11 cellular contexts compared by ENCODE assay signal in genomic region chr19:5850743-5851293, GRCh38. TPM values are rescaled to one million over a fixed set of nuclear protein-coding genes. Genes with fewer than 3 reads are reported as not detected.
DNase-seq lines count a peak whose midpoint lies in the region; ATAC-seq and TF ChIP-seq lines count a peak whose summit lies in the region.
"Had no signal": no experiment of that assay in that cellular context is flagged by ENCODE, and none has a peak within 500 bp of the region (broad histone marks: within the 10 kb centered on the region; RNA-seq: fewer than 3 reads in every experiment).

No MANE protein-coding gene starts in this region.

- no peak overlapping the region for H3K14ac ChIP-seq in trophoblast cell (ENCODE audit: low read length)

- no peaks in the 10 kb centered on the region for H3K79me2 ChIP-seq in trophoblast cell (ENCODE audit: control insufficient read depth, insufficient read depth, low read length, poor library complexity)

- H3K18ac ChIP-seq in trophoblast cell (ENCODE audit: low read length): no peak overlapping the region

- H4K8ac ChIP-seq in trophoblast cell (ENCODE audit: low read depth, low read length): no peak overlapping the region

- no peak for ATAC-seq in HG03432 (IDR thresholded peaks at IDR 0.05; ENCODE audit: unreplicated experiment)
- ATAC-seq in GM19455 (IDR thresholded peaks at IDR 0.05; ENCODE audit: unreplicated experiment): no peak

- no peak for TF ChIP-seq CTCF in Peyer's patch (IDR thresholded peaks at IDR 0.05)

- H3K27me3 ChIP-seq in Peyer's patch: no peaks in the 10 kb centered on the region
- H3K27me3 ChIP-seq in rectal smooth muscle tissue (ENCODE audit: control insufficient read depth, insufficient read depth, low read length): no peaks in the 10 kb centered on the region
- no peaks in the 10 kb centered on the region for H3K27me3 ChIP-seq in trophoblast cell (ENCODE audit: insufficient read depth, low read length)

- no peak overlapping the region for H2BK5ac ChIP-seq in trophoblast cell (ENCODE audit: low read depth, low read length, poor library complexity)

- TF ChIP-seq POLR2A in Peyer's patch (IDR thresholded peaks at IDR 0.05): peak in 1 of 2 donors; percentile 8

- DNase-seq in GM04504 (ENCODE audit: low read depth) (peak; percentile 24), Peyer's patch (peak in 2 of 3 donors; percentile 63 to 69), fibroblast of gingiva (ENCODE audit: low read depth) (peak; percentile 54), trophoblast cell (no peak), AML-193 (lab: John Stamatoyannopoulos, UW) (no peak)
- DNase-seq: activated CD4-positive, CD25-positive, alpha-beta regulatory T cell treated with anti-CD3 and anti-CD28 coated beads, Interleukin-2, amount 50 U/mL, for 72 hours had no signal

- H2AK5ac ChIP-seq in trophoblast cell (ENCODE audit: low read length): no peak overlapping the region

- H3K4me2 ChIP-seq in trophoblast cell (ENCODE audit: low read length): no peak overlapping the region

- H3K4me3 ChIP-seq in Peyer's patch: peak overlapping the region in 3 of 4 donors; percentile 21 to 66 (median 47)
- H3K4me3 ChIP-seq in rectal smooth muscle tissue (ENCODE audit: low read length): peak overlapping the region; percentile 69
- no peak overlapping the region for H3K4me3 ChIP-seq in trophoblast cell (ENCODE audit: low read depth, low read length)

- H3K4me1 ChIP-seq in Peyer's patch: peaks cover 0 to 2% (median 0%) of the 10 kb centered on the region in 4 donors
- H3K4me1 ChIP-seq in rectal smooth muscle tissue (ENCODE audit: control insufficient read depth, insufficient read depth, low read length): peaks cover 3% of the 10 kb centered on the region
- H3K4me1 ChIP-seq in trophoblast cell (ENCODE audit: control insufficient read depth in 1 of 2, insufficient read depth in 2 of 2, low read length in 2 of 2): no peaks in the 10 kb centered on the region

- H4K91ac ChIP-seq in trophoblast cell (ENCODE audit: low read depth, low read length): no peak overlapping the region

- no peak overlapping the region for H3K23ac ChIP-seq in trophoblast cell (ENCODE audit: low read length)

- H3K27ac ChIP-seq in Peyer's patch (peak overlapping the region in 3 of 4 donors; percentile 84 to 98 (median 87)), rectal smooth muscle tissue (ENCODE audit: low read depth, low read length) (no peak overlapping the region), trophoblast cell (ENCODE audit: low read depth, low read length) (no peak overlapping the region)

- H3K9ac ChIP-seq in rectal smooth muscle tissue (ENCODE audit: low read length) (peak overlapping the region; percentile 24), trophoblast cell (ENCODE audit: low read length) (no peak overlapping the region)

- H4K12ac ChIP-seq in trophoblast cell (ENCODE audit: low read depth, low read length): no peak overlapping the region

- H3K4ac ChIP-seq in trophoblast cell (ENCODE audit: low read depth, low read length): no peak overlapping the region

- no peak overlapping the region for H2BK12ac ChIP-seq in trophoblast cell (ENCODE audit: low read length)

- WGBS in trophoblast cell (ENCODE audit: extremely low coverage, insufficient coverage, insufficient read length): no CpG with 5 or more reads among the region's 5 CpGs

- H2BK120ac ChIP-seq in trophoblast cell (ENCODE audit: insufficient read depth, low read length, poor library complexity): no peak overlapping the region

- H3K36me3 ChIP-seq in Peyer's patch (no peaks in the 10 kb centered on the region), rectal smooth muscle tissue (ENCODE audit: control insufficient read depth, insufficient read depth, low read length) (no peaks in the 10 kb centered on the region), trophoblast cell (ENCODE audit: control insufficient read depth in 1 of 2, insufficient read depth in 2 of 2, low read length in 2 of 2) (no peaks in the 10 kb centered on the region)

- H3K9me3 ChIP-seq in Peyer's patch (no peaks in the 10 kb centered on the region), trophoblast cell (ENCODE audit: insufficient read depth, low read depth, low read length) (no peaks in the 10 kb centered on the region)

- H3K79me1 ChIP-seq in trophoblast cell (ENCODE audit: low read length): no peaks in the 10 kb centered on the region

- H2AFZ ChIP-seq in trophoblast cell (ENCODE audit: insufficient read depth, low read length, poor library complexity): no peak overlapping the region

RNA-seq across cellular contexts. Expression of gene FUT3, which starts 0.4 kb away (rescaled TPM):
- 100 to 1,000 TPM in 3 of 4 donors, 10 to 100 TPM in 1; 37.1 to 207 (median 155) TPM for total RNA-seq in Peyer's patch
- polyA plus RNA-seq in trophoblast cell (2013): 0.41 and 0.47 TPM in 2 replicates
- total RNA-seq: skeletal muscle tissue had no signal

RNA-seq across cellular contexts. Expression of gene FUT6, which starts 11.3 kb away (rescaled TPM):
- 100 to 1,000 TPM in 3 of 4 donors, 10 to 100 TPM in 1; 90.8 to 329 (median 210) TPM for total RNA-seq in Peyer's patch
- 0.03 and 0.04 TPM in 2 replicates for polyA plus RNA-seq in trophoblast cell (2013)
- total RNA-seq: skeletal muscle tissue had no signal

RNA-seq across cellular contexts. Expression of gene FUT5, which starts 19.5 kb away (rescaled TPM):
- total RNA-seq in Peyer's patch: not detected
- 0.04 TPM in 2 replicates for polyA plus RNA-seq in trophoblast cell (2013)
- total RNA-seq: skeletal muscle tissue had no signal
- polyA plus RNA-seq: adipose tissue had no signal

RNA-seq across cellular contexts. Expression of gene NRTN, which starts 46.0 kb away (rescaled TPM):
- total RNA-seq in Peyer's patch: 1 to 10 TPM in 2 of 4 donors, under 1 TPM in 1, not detected in 1; 0.88 to 4.8 (median 3.5) TPM
- 0.64 and 1.0 TPM in 2 replicates for polyA plus RNA-seq in trophoblast cell (2013)
- total RNA-seq: skeletal muscle tissue had no signal

RNA-seq across cellular contexts. Expression of gene NDUFA11, which starts 52.8 kb away (rescaled TPM):
- total RNA-seq in Peyer's patch: 100 to 1,000 TPM; 101 to 194 (median 169) TPM
- polyA plus RNA-seq in trophoblast cell (2013): 291 and 293 TPM in 2 replicates

Comparison
In these comparisons a context has a peak if more than half of its experiments do, and no peak if none do; other contexts are left out.
1. DNase-seq: peak in GM04504 (single experiment), Peyer's patch (2 of 3) and fibroblast of gingiva (single experiment); none in trophoblast cell (0 of 2) and AML-193 (0 of 2).
2. H3K27ac ChIP-seq: peak in Peyer's patch (3 of 4); none in rectal smooth muscle tissue (single experiment) and trophoblast cell (single experiment).